11 cellular contexts compared by ENCODE assay signal in genomic region chr1:212664409-212665199, GRCh38. TPM values are rescaled to one million over a fixed set of nuclear protein-coding genes. Genes with fewer than 3 reads are reported as not detected.
A peak's percentile ranks its signal among the peaks of the same experiment; 100 is the strongest.
DNase-seq lines count a peak whose midpoint lies in the region; ATAC-seq and TF ChIP-seq lines count a peak whose summit lies in the region.
"Had no signal": no experiment of that assay in that cellular context is flagged by ENCODE, and none has a peak within 500 bp of the region (broad histone marks: within the 10 kb centered on the region; RNA-seq: fewer than 3 reads in every experiment).

No MANE protein-coding gene starts in this region.

- no peak overlapping the region for H3K27ac ChIP-seq in hepatocyte
- H3K27ac ChIP-seq in vagina: no peak overlapping the region

- peak overlapping the region; percentile 44 for H3K4me3 Mint-ChIP-seq in natural killer cell treated with Interleukin-12 subunit alpha and Interleukin-12 subunit beta and Interleukin-15 and Interleukin-18, amount 100 ng/mL, for 72 hours
- no peak overlapping the region for H3K4me3 Mint-ChIP-seq in natural killer cell

- no peak overlapping the region for H2AFZ ChIP-seq in hepatocyte

- H3K9me2 ChIP-seq in hepatocyte (replicated peaks; ENCODE audit: insufficient read depth): no peaks in the 10 kb centered on the region

- no peak for DNase-seq in natural killer cell treated with Interleukin-12 subunit alpha and Interleukin-12 subunit beta and Interleukin-15 and Interleukin-18, amount 100 ng/mL, for 72 hours (ENCODE audit: low spot score)
- DNase-seq in natural killer cell: no peak
- peak; percentile 32 for DNase-seq in NCI-H2171 (lab: John Stamatoyannopoulos, UW)
- DNase-seq in hepatocyte (ENCODE audit: low spot score): no peak
- DNase-seq in vagina (ENCODE audit: extremely low spot score in 2 of 2): peak; percentile 47 to 79
- no peak for DNase-seq in NCI-H446 (lab: John Stamatoyannopoulos, UW)
- DNase-seq in germinal center (ENCODE audit: low spot score): no peak
- DNase-seq in KBM-7: no peak
- DNase-seq: NCI-H1048 had no signal

- H3K27me3 ChIP-seq in hepatocyte (no peaks in the 10 kb centered on the region), vagina (no peaks in the 10 kb centered on the region)

- intact Hi-C loops in natural killer cell (cut with micrococcal nuclease): loop anchor here (1.0 kb wide), 3 partner anchors 86 to 331 kb away; no protein-coding TSS in a partner anchor
- intact Hi-C loops in vagina (cut with DNase I): loop anchor here (5.0 kb wide), 1 partner anchor 118 kb away; no protein-coding TSS in a partner anchor

- peaks cover 22 to 43% of the 10 kb centered on the region in 2 donors for H3K4me1 Mint-ChIP-seq in natural killer cell treated with Interleukin-12 subunit alpha and Interleukin-12 subunit beta and Interleukin-15 and Interleukin-18, amount 100 ng/mL, for 72 hours (ENCODE audit: low read depth in 2 of 2)
- H3K4me1 Mint-ChIP-seq in natural killer cell: peaks cover 17 to 20% of the 10 kb centered on the region in 2 donors

- 76% methylated on average over 11 of the region's 11 CpGs for WGBS in hepatocyte (ENCODE audit: low lambda C conversion rate, missing lambda C conversion rate)

- no peaks in the 10 kb centered on the region for H3K79me2 ChIP-seq in hepatocyte

- H3K9me3 Mint-ChIP-seq in natural killer cell treated with Interleukin-12 subunit alpha and Interleukin-12 subunit beta and Interleukin-15 and Interleukin-18, amount 100 ng/mL, for 72 hours: no peaks in the 10 kb centered on the region
- no peaks in the 10 kb centered on the region for H3K9me3 Mint-ChIP-seq in natural killer cell
- H3K9me3 Mint-ChIP-seq: stimulated activated naive CD8-positive, alpha-beta T cell treated with anti-CD3 and anti-CD28 coated beads, Interleukin-15, amount 100 ng/mL, for 72 hours had no signal

- H3K4me3 ChIP-seq in hepatocyte: no peak overlapping the region
- H3K4me3 ChIP-seq in vagina: no peak overlapping the region

- ATAC-seq in natural killer cell treated with Interleukin-12 subunit alpha and Interleukin-12 subunit beta and Interleukin-15 and Interleukin-18, amount 100 ng/mL, for 72 hours: no peak
- no peak for ATAC-seq in natural killer cell

- peak overlapping the region; percentile 78 for H3K4me2 ChIP-seq in hepatocyte

- no peaks in the 10 kb centered on the region for H3K36me3 Mint-ChIP-seq in natural killer cell treated with Interleukin-12 subunit alpha and Interleukin-12 subunit beta and Interleukin-15 and Interleukin-18, amount 100 ng/mL, for 72 hours
- no peaks in the 10 kb centered on the region for H3K36me3 Mint-ChIP-seq in natural killer cell

- in situ Hi-C loops in KBM-7 (cut with MboI; ENCODE audit: low pct_unique_long_range_greater_than_20kb, low sequenced_read_pairs): no loop called here

- H3K9me3 ChIP-seq in hepatocyte (ENCODE audit: low read depth) (no peaks in the 10 kb centered on the region), vagina (no peaks in the 10 kb centered on the region)
- H3K9me3 ChIP-seq: HAP-1 had no signal

- TF ChIP-seq CTCF in natural killer cell (IDR thresholded peaks at IDR 0.05): no peak
- TF ChIP-seq CTCF in hepatocyte (IDR thresholded peaks at IDR 0.05; ENCODE audit: poor library complexity): no peak
- TF ChIP-seq CTCF in vagina (IDR thresholded peaks at IDR 0.05): no peak

- no peak for TF ChIP-seq POLR2A in vagina (IDR thresholded peaks at IDR 0.05)

- H3K4me1 ChIP-seq in hepatocyte (ENCODE audit: insufficient read depth) (peaks cover 4% of the 10 kb centered on the region), vagina (peaks cover 15% of the 10 kb centered on the region)

- H3K27me3 Mint-ChIP-seq in natural killer cell treated with Interleukin-12 subunit alpha and Interleukin-12 subunit beta and Interleukin-15 and Interleukin-18, amount 100 ng/mL, for 72 hours: peaks cover 15 to 28% of the 10 kb centered on the region in 2 donors
- H3K27me3 Mint-ChIP-seq in natural killer cell (ENCODE audit: low read depth in 2 of 2): peaks cover 16 to 31% of the 10 kb centered on the region in 2 donors

- peak overlapping the region in 1 of 2 donors; percentile 40 for H3K27ac Mint-ChIP-seq in natural killer cell treated with Interleukin-12 subunit alpha and Interleukin-12 subunit beta and Interleukin-15 and Interleukin-18, amount 100 ng/mL, for 72 hours
- H3K27ac Mint-ChIP-seq in natural killer cell: no peak overlapping the region

- no peaks in the 10 kb centered on the region for H3K36me3 ChIP-seq in hepatocyte (replicated peaks; ENCODE audit: insufficient read depth, low read depth)
- H3K36me3 ChIP-seq in vagina: no peaks in the 10 kb centered on the region
- H3K36me3 ChIP-seq: HAP-1 had no signal

- H4K20me1 ChIP-seq in hepatocyte (ENCODE audit: insufficient read depth, poor library complexity, severe bottlenecking): no peaks in the 10 kb centered on the region

RNA-seq across cellular contexts. Expression of gene BATF3, which starts 35.0 kb away (rescaled TPM):
- 100 to 1,000 TPM in 1 of 2 donors, 10 to 100 TPM in 1; 46.6 to 137 TPM for total RNA-seq in natural killer cell treated with Interleukin-12 subunit alpha and Interleukin-12 subunit beta and Interleukin-15 and Interleukin-18, amount 100 ng/mL, for 72 hours
- total RNA-seq in natural killer cell (1 to 10 TPM in 2 of 3 donors, under 1 TPM in 1; 0.25 to 3.6 (median 1.2) TPM), hepatocyte (1.6 TPM in 1 of 2 replicates, not detected in the other), vagina (7.9 TPM)
- 3.2 and 3.5 TPM in 2 replicates for polyA plus RNA-seq in hepatocyte

RNA-seq across cellular contexts. Expression of gene ATF3, which starts 56.0 kb away (rescaled TPM):
- 10 to 100 TPM; 15.4 to 16.9 TPM for total RNA-seq in natural killer cell treated with Interleukin-12 subunit alpha and Interleukin-12 subunit beta and Interleukin-15 and Interleukin-18, amount 100 ng/mL, for 72 hours
- 100 to 1,000 TPM in 1 of 3 donors, 10 to 100 TPM in 2; 62.2 to 135 (median 78.5) TPM for total RNA-seq in natural killer cell
- total RNA-seq in hepatocyte: 128 TPM in 2 replicates
- 129 and 178 TPM in 2 replicates for polyA plus RNA-seq in hepatocyte
- 34.9 TPM for total RNA-seq in vagina

Comparison
In these comparisons a context has a peak if more than half of its experiments do, and no peak if none do; other contexts are left out.
1. DNase-seq: peak in NCI-H2171 (single experiment) and vagina (2 of 2); none in natural killer cell treated with Interleukin-12 subunit alpha and Interleukin-12 subunit beta and Interleukin-15 and Interleukin-18, amount 100 ng/mL, for 72 hours (single experiment), natural killer cell (single experiment), hepatocyte (single experiment), NCI-H446 (0 of 2), germinal center (single experiment) and KBM-7 (single experiment).